8 cellular contexts compared by ENCODE assay signal in genomic region chr2:172288603-172289002, GRCh38.
DNase-seq lines count a peak whose midpoint lies in the region; ATAC-seq, FAIRE-seq and TF ChIP-seq lines count a peak whose summit lies in the region.

No MANE protein-coding gene starts in this region.

- no peaks in the 10 kb centered on the region for H3K27me3 ChIP-seq in small intestine (ENCODE audit: control insufficient read depth in 2 of 2, insufficient read depth in 2 of 2, low read length in 2 of 2)

- no peaks in the 10 kb centered on the region for H3K9me3 ChIP-seq in small intestine (ENCODE audit: control insufficient read depth, low read depth)

- no peak overlapping the region for H3K4me3 Mint-ChIP-seq in activated T-helper 17 cell treated with anti-CD3 and anti-CD28 coated beads, Interleukin-2, amount 50 U/mL, for 72 hours
- no peak overlapping the region for H3K4me3 Mint-ChIP-seq in mesothelial cell of epicardium

- no peak overlapping the region for H3K4me3 ChIP-seq in small intestine (ENCODE audit: low read depth in 1 of 2, low read length in 2 of 2)

- no peak overlapping the region for H3K27ac ChIP-seq in small intestine (ENCODE audit: low read depth in 1 of 2, low read length in 1 of 2)

- DNase-seq in Daoy (ENCODE audit: low read depth), result peak; percentile 70
- DNase-seq in NCI-H128 (lab: John Stamatoyannopoulos, UW; ENCODE audit: unreplicated experiment), result peak; percentile 9
- peak; percentile 67 for DNase-seq in small intestine
- no peak for DNase-seq in NCI-H82 (lab: John Stamatoyannopoulos, UW)
- no peak for DNase-seq in mesothelial cell of epicardium (ENCODE audit: low spot score in 2 of 2, unreplicated experiment in 2 of 2)
- no peak for DNase-seq in islet precursor cell
- no peak for DNase-seq in nucleus accumbens (lab: John Stamatoyannopoulos, UW)

- H3K27me3 Mint-ChIP-seq in activated T-helper 17 cell treated with anti-CD3 and anti-CD28 coated beads, Interleukin-2, amount 50 U/mL, for 72 hours, result peaks cover 4% of the 10 kb centered on the region
- H3K27me3 Mint-ChIP-seq in mesothelial cell of epicardium (ENCODE audit: low read depth), result no peaks in the 10 kb centered on the region

- H3K36me3 ChIP-seq in small intestine (ENCODE audit: control insufficient read depth in 2 of 2, insufficient read depth in 2 of 2, low read length in 2 of 2), result no peaks in the 10 kb centered on the region

- no peaks in the 10 kb centered on the region for H3K9me3 Mint-ChIP-seq in activated T-helper 17 cell treated with anti-CD3 and anti-CD28 coated beads, Interleukin-2, amount 50 U/mL, for 72 hours
- no peaks in the 10 kb centered on the region for H3K9me3 Mint-ChIP-seq in mesothelial cell of epicardium

- ATAC-seq in activated T-helper 17 cell treated with anti-CD3 and anti-CD28 coated beads, Interleukin-2, amount 50 U/mL, for 72 hours (replicated peaks), result peak; percentile 70

- no peaks in the 10 kb centered on the region for H3K36me3 Mint-ChIP-seq in activated T-helper 17 cell treated with anti-CD3 and anti-CD28 coated beads, Interleukin-2, amount 50 U/mL, for 72 hours (ENCODE audit: low read depth)
- H3K36me3 Mint-ChIP-seq in mesothelial cell of epicardium, result no peaks in the 10 kb centered on the region

- peaks cover 0 to 3% of the 10 kb centered on the region in 2 donors for H3K4me1 ChIP-seq in small intestine (ENCODE audit: control insufficient read depth in 2 of 2, insufficient read depth in 1 of 2, low read depth in 1 of 2, low read length in 1 of 2)

- no peak for TF ChIP-seq CTCF in mesothelial cell of epicardium (IDR thresholded peaks at IDR 0.05; ENCODE audit: unreplicated experiment)

- FAIRE-seq in small intestine (lab: Jason Lieb, UNC), result no peak

- 4 to 21% (median 11%) methylated on average over 1 of the region's 1 CpG for WGBS in small intestine, 3 donors

- peaks cover 12% of the 10 kb centered on the region for H3K4me1 Mint-ChIP-seq in activated T-helper 17 cell treated with anti-CD3 and anti-CD28 coated beads, Interleukin-2, amount 50 U/mL, for 72 hours
- peaks cover 26% of the 10 kb centered on the region for H3K4me1 Mint-ChIP-seq in mesothelial cell of epicardium

- H3K27ac Mint-ChIP-seq in activated T-helper 17 cell treated with anti-CD3 and anti-CD28 coated beads, Interleukin-2, amount 50 U/mL, for 72 hours, result no peak overlapping the region
- H3K27ac Mint-ChIP-seq in mesothelial cell of epicardium, result no peak overlapping the region

Comparison
In these comparisons a context has a peak if more than half of its experiments do, and no peak if none do; other contexts are left out.
1. DNase-seq: peak in Daoy (single experiment), NCI-H128 (single experiment) and small intestine (single experiment); none in NCI-H82 (single experiment), mesothelial cell of epicardium (0 of 2), islet precursor cell (single experiment) and nucleus accumbens (0 of 56).